In the genomic region with DNA sequence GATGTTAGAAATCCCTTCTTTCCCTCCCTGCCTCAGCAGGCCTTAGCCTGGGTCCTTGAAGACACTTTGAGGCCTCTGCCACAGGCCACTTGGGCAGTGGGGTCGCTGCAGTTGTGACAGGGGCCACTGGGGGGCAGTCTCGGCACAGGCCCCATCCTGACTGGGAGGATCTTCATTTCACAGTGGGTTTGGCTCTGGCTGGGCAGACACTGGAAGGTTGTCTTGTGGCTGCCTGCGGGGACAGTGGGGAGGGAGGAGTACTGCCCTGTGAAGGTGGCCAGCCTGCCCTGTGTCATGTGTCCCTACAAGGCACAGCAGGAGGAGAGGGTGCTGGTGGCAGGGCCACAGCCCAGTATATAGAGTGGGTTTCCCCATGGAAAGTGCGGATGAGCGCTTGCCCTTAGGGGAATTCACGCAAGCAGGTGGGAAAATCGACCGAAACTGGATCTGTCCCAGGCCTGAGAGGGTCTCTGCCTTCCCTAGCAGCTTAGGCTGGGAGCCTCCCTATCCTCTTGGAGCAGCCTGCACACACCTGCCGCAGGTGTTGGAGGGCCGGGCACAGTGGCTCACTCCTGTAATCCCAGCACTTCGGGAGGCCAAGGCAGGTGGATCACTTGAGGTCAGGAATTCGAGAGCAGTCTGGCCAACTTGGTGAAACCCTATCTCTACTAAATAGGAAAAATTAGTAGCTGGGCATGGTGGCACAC, we compare ENCODE assay signal across 1 cellular context.
TF ChIP-seq lines count a peak whose summit lies in the region.

No MANE protein-coding gene starts in this region.

TF ChIP-seq in K562, 482 proteins besides CTCF, POLR2A, EP300 and RAD21 (continued from another document):
- no peak for TF ChIP-seq AFF1 (IDR thresholded peaks at IDR 0.05; ENCODE audit: low read depth in 1 of 2, partially characterized antibody in 2 of 2)
- no peak for TF ChIP-seq PHF8 (IDR thresholded peaks at IDR 0.05; ENCODE audit: borderline replicate concordance, low read length)
- TF ChIP-seq HNRNPL (IDR thresholded peaks at IDR 0.05; ENCODE audit: low read depth, low read length), result no peak
- TF ChIP-seq TAF9B (IDR thresholded peaks at IDR 0.05; ENCODE audit: partially characterized antibody), result no peak
- TF ChIP-seq XRCC5 (IDR thresholded peaks at IDR 0.05; ENCODE audit: low read depth, low read length), result peak; percentile 83; the same call in 1 of the 2 replicates
- TF ChIP-seq MTA3 (IDR thresholded peaks at IDR 0.05; ENCODE audit: borderline replicate concordance), result no peak
- TF ChIP-seq, protein P1, sequence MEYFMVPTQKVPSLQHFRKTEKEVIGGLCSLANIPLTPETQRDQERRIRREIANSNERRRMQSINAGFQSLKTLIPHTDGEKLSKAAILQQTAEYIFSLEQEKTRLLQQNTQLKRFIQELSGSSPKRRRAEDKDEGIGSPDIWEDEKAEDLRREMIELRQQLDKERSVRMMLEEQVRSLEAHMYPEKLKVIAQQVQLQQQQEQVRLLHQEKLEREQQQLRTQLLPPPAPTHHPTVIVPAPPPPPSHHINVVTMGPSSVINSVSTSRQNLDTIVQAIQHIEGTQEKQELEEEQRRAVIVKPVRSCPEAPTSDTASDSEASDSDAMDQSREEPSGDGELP (CRISPR knock-in tag; IDR thresholded peaks at IDR 0.05; ENCODE audit: borderline replicate concordance), result peak; percentile 18; the same call in 1 of the 2 replicates
- no peak for TF ChIP-seq E2F8 (IDR thresholded peaks at IDR 0.05; ENCODE audit: low read depth, partially characterized antibody)
- no peak for TF ChIP-seq KAT8 (IDR thresholded peaks at IDR 0.05; ENCODE audit: low read depth)
- TF ChIP-seq, protein P2, sequence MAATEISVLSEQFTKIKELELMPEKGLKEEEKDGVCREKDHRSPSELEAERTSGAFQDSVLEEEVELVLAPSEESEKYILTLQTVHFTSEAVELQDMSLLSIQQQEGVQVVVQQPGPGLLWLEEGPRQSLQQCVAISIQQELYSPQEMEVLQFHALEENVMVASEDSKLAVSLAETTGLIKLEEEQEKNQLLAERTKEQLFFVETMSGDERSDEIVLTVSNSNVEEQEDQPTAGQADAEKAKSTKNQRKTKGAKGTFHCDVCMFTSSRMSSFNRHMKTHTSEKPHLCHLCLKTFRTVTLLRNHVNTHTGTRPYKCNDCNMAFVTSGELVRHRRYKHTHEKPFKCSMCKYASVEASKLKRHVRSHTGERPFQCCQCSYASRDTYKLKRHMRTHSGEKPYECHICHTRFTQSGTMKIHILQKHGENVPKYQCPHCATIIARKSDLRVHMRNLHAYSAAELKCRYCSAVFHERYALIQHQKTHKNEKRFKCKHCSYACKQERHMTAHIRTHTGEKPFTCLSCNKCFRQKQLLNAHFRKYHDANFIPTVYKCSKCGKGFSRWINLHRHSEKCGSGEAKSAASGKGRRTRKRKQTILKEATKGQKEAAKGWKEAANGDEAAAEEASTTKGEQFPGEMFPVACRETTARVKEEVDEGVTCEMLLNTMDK (IDR thresholded peaks at IDR 0.05; ENCODE audit: borderline replicate concordance, insufficient read depth, low read depth, low read length, poor library complexity, severe bottlenecking), result peak; percentile 38
- TF ChIP-seq POLR2G (IDR thresholded peaks at IDR 0.05; ENCODE audit: low read depth, low read length), result peak; percentile 51
- TF ChIP-seq ILK (tag; IDR thresholded peaks at IDR 0.05; ENCODE audit: borderline replicate concordance, low read depth), result no peak
- no peak for TF ChIP-seq GABPB1 (CRISPR knock-in tag; IDR thresholded peaks at IDR 0.05)
- TF ChIP-seq HEY1 (CRISPR knock-in tag; IDR thresholded peaks at IDR 0.05; ENCODE audit: borderline replicate concordance), result no peak
- no peak for TF ChIP-seq ZNF3 (CRISPR knock-in tag; IDR thresholded peaks at IDR 0.05)
- 0 out of 2 replicates have a peak, but pooled peaks have one; percentile 29 for TF ChIP-seq ZFX (CRISPR knock-in tag; IDR thresholded peaks at IDR 0.05)
- TF ChIP-seq ZNF583 (CRISPR knock-in tag; IDR thresholded peaks at IDR 0.05), result no peak
- no peak for TF ChIP-seq UBTF (IDR thresholded peaks at IDR 0.05; ENCODE audit: borderline replicate concordance in 1 of 2, low read depth in 2 of 2, low read length in 2 of 2)
- no peak for TF ChIP-seq ZNF217 (CRISPR knock-in tag; IDR thresholded peaks at IDR 0.05)
- peak; percentile 51; the same call in 1 of the 2 replicates for TF ChIP-seq RB1 (IDR thresholded peaks at IDR 0.05; ENCODE audit: low read depth)
- TF ChIP-seq RBM22 (IDR thresholded peaks at IDR 0.05; ENCODE audit: low read depth, low read length, poor library complexity, severe bottlenecking), result peak; percentile 80
- no peak for TF ChIP-seq ZNF197 (CRISPR knock-in tag; IDR thresholded peaks at IDR 0.05; ENCODE audit: low read depth)
- TF ChIP-seq CREB3 (tag; conservative IDR thresholded peaks at IDR 0.05; ENCODE audit: low read depth), result no peak
- TF ChIP-seq SREBF2 (CRISPR knock-in tag; IDR thresholded peaks at IDR 0.05), result no peak
- TF ChIP-seq STAT5A (IDR thresholded peaks at IDR 0.05; ENCODE audit: borderline replicate concordance, low read length), result no peak
- TF ChIP-seq, protein P3, sequence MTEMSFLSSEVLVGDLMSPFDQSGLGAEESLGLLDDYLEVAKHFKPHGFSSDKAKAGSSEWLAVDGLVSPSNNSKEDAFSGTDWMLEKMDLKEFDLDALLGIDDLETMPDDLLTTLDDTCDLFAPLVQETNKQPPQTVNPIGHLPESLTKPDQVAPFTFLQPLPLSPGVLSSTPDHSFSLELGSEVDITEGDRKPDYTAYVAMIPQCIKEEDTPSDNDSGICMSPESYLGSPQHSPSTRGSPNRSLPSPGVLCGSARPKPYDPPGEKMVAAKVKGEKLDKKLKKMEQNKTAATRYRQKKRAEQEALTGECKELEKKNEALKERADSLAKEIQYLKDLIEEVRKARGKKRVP (CRISPR knock-in tag; IDR thresholded peaks at IDR 0.05), result no peak
- TF ChIP-seq BRF1 (IDR thresholded peaks at IDR 0.05; ENCODE audit: borderline replicate concordance, extremely low read depth, insufficient read length), result no peak
- TF ChIP-seq HIVEP1 (CRISPR knock-in tag; IDR thresholded peaks at IDR 0.05), result no peak
- no peak for TF ChIP-seq ZBED1 (IDR thresholded peaks at IDR 0.05)
- peak in 1 of 3 experiments; percentile 15 for TF ChIP-seq YY1 (IDR thresholded peaks at IDR 0.05; ENCODE audit: borderline replicate concordance in 1 of 3, control insufficient read depth in 1 of 3, extremely low read depth in 1 of 3, insufficient read depth in 3 of 3, insufficient read length in 1 of 3, insufficient replicate concordance in 2 of 3, low read depth in 1 of 3, low read length in 2 of 3)
- TF ChIP-seq EWSR1 (IDR thresholded peaks at IDR 0.05; ENCODE audit: borderline replicate concordance, low read depth, partially characterized antibody), result no peak
- TF ChIP-seq ZNF263 (CRISPR knock-in tag; IDR thresholded peaks at IDR 0.05; ENCODE audit: borderline replicate concordance), result peak; percentile 55; the same call in 1 of the 2 replicates
- TF ChIP-seq ZBTB7A (IDR thresholded peaks at IDR 0.05; ENCODE audit: borderline replicate concordance, control insufficient read depth, low read depth, low read length), result peak; percentile 25; the same call in 1 of the 2 replicates
- no peak for TF ChIP-seq HNRNPUL1 (IDR thresholded peaks at IDR 0.05; ENCODE audit: low read length)
- TF ChIP-seq KDM4B (IDR thresholded peaks at IDR 0.05; ENCODE audit: borderline replicate concordance in 2 of 2, low read depth in 1 of 2), result 0 out of 4 replicates have a peak, but pooled peaks of 1 of the 2 experiments have one; percentile 7
- 0 out of 2 replicates have a peak, but pooled peaks have one; percentile 35 for TF ChIP-seq KLF16 (IDR thresholded peaks at IDR 0.05)
